Comparison of ENCODE assay signal across 8 cellular contexts in genomic region chr6:3751730-3752537, GRCh38. TPM values are rescaled to one million over a fixed set of nuclear protein-coding genes. Genes with fewer than 3 reads are reported as not detected.
DNase-seq lines count a peak whose midpoint lies in the region; ATAC-seq lines count a peak whose summit lies in the region.

No MANE protein-coding gene starts in this region.

- H3K4me3 Mint-ChIP-seq in T-cell, result peak overlapping the region; percentile 43 to 67 (median 63)

- peak overlapping the region; percentile 82 for H3K27ac ChIP-seq in urinary bladder (ENCODE audit: low read depth)

- under 1% methylated on average over 105 of the region's 105 CpGs for WGBS in urinary bladder

- POLR2A ChIA-PET in T-cell (lab: Charles Lee), result no interaction called here

- no peaks in the 10 kb centered on the region for H3K4me1 ChIP-seq in urinary bladder (ENCODE audit: insufficient read depth)

- intact Hi-C loops in left cardiac atrium (cut with DNase I) (loop anchor here (5.0 to 10.0 kb wide), 2 partner anchors 73 to 75 kb away; no protein-coding TSS in a partner anchor), posterior vena cava (cut with DNase I) (loop anchor here (5.0 kb wide), 2 partner anchors 50 to 75 kb away; no protein-coding TSS in a partner anchor)

- H3K36me3 Mint-ChIP-seq in T-cell, result no peaks in the 10 kb centered on the region

- H3K4me3 ChIP-seq in urinary bladder (ENCODE audit: low read depth, low read length), result peak overlapping the region; percentile 76

- ATAC-seq in GM19455 (IDR thresholded peaks at IDR 0.05; ENCODE audit: unreplicated experiment) (peak; percentile 76), T-cell (replicated peaks in 1 of 4) (peak; percentile 68 to 84 (median 71)), left cardiac atrium (peak; percentile 78 to 84)

- CTCF ChIA-PET in T-cell (lab: Charles Lee), result no interaction called here

- H3K27ac Mint-ChIP-seq in T-cell, result no peak overlapping the region

- H3K4me1 Mint-ChIP-seq in T-cell, result peaks cover 3 to 12% (median 7%) of the 10 kb centered on the region in 3 donors

- DNase-seq in CMK (ENCODE audit: low read depth) (peak; percentile 51), HK-2 (ENCODE audit: unreplicated experiment) (peak; percentile 91), T-cell (peak in 31 of 34 experiments; percentile 12 to 69 (median 41)), amniotic stem cell (lab: John Stamatoyannopoulos, UW) (peak; percentile 81), left cardiac atrium (peak; percentile 94), posterior vena cava (ENCODE audit: low spot score) (peak; percentile 97)

- H3K27me3 Mint-ChIP-seq in T-cell, result peaks cover 29 to 48% of the 10 kb centered on the region in 2 donors

- H3K9me3 Mint-ChIP-seq in T-cell, result no peaks in the 10 kb centered on the region

- no peaks in the 10 kb centered on the region for H3K36me3 ChIP-seq in urinary bladder (ENCODE audit: insufficient read depth)

RNA-seq across cellular contexts. Expression of gene PXDC1, which starts 0.4 kb away (rescaled TPM):
- 1 to 10 TPM in 1 of 5 donors, under 1 TPM in 4; 0.30 to 1.2 (median 0.41) TPM for total RNA-seq in T-cell
- total RNA-seq in left cardiac atrium, result 10 to 100 TPM; 32.8 to 57.3 TPM
- total RNA-seq in posterior vena cava, result 100 to 1,000 TPM in 1 of 2 donors, 10 to 100 TPM in 1; 99.5 to 103 TPM
- 26.6 TPM for total RNA-seq in urinary bladder
- polyA plus RNA-seq in urinary bladder, result 57.1 TPM

Comparison
In these comparisons a context has a peak if more than half of its experiments do, and no peak if none do; other contexts are left out.
1. Peak in every context shown above with its lines: DNase-seq, ATAC-seq, H3K4me3 ChIP-seq and H3K27ac ChIP-seq.
2. DNase-seq: peak in every context shown above with its lines; median percentile 97 in posterior vena cava; 94 in left cardiac atrium; 91 in HK-2; 81 in amniotic stem cell; 51 in CMK; 41 in T-cell.
3. RNA of gene PXDC1, which starts 0.4 kb away (total RNA-seq): 99.5 to 103 TPM in posterior vena cava, 32.8 to 57.3 TPM in left cardiac atrium and 26.6 TPM in urinary bladder (single experiment); 0.30 to 1.2 TPM in T-cell; every median in the first group is over 10 times any median in the second.